ENCODE assay signal across 7 cellular contexts in the genomic region with DNA sequence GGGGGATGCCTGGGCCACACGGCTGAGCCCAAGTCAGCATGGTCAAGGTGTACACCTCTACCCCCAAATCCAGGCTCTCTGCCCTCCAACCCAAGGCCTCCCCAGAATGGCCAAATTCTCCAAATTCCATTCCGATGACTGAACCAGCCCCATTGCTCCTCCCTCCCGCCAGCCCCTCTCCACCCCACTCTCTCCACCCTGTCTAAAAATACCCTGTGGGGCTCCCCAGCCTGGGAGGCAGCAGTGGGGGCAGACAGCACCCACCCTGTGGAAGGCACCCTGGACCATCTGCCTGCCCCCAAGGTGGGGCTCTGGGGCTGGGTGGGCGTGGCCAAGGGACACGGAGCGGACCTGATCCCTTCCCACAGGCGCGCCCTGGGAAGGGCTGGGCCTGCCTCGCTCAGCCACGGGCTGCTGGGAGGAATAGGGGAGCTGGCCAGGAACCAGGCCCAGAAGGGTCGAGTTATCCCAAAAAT. TPM values are rescaled to one million over a fixed set of nuclear protein-coding genes. Genes with fewer than 3 reads are reported as not detected.
DNase-seq lines count a peak whose midpoint lies in the region; ATAC-seq and TF ChIP-seq lines count a peak whose summit lies in the region.

No MANE protein-coding gene starts in this region.

- TF ChIP-seq RAD21 in Ishikawa (IDR thresholded peaks at IDR 0.05; ENCODE audit: low read depth): no peak

- H3K27ac ChIP-seq in duodenal mucosa (ENCODE audit: low read depth, low read length): peak overlapping the region; percentile 73
- peak overlapping the region; percentile 86 for H3K27ac ChIP-seq in lower lobe of right lung
- H3K27ac ChIP-seq in upper lobe of right lung: peak overlapping the region; percentile 83

- H3K9ac ChIP-seq in duodenal mucosa (ENCODE audit: low read depth in 1 of 2, low read length in 2 of 2): peak overlapping the region; percentile 59 to 63

- H3K4me3 ChIP-seq in duodenal mucosa (ENCODE audit: low read depth in 1 of 2, low read length in 2 of 2): peak overlapping the region; percentile 28 to 43
- H3K4me3 ChIP-seq in lower lobe of right lung: peak overlapping the region; percentile 19
- peak overlapping the region; percentile 21 for H3K4me3 ChIP-seq in upper lobe of right lung

- H3K4me1 ChIP-seq in duodenal mucosa (ENCODE audit: control insufficient read depth in 1 of 2, insufficient read depth in 2 of 2, low read length in 2 of 2) (peaks cover 33 to 42% of the 10 kb centered on the region in 2 donors), lower lobe of right lung (peaks cover 59% of the 10 kb centered on the region), upper lobe of right lung (peaks cover 35% of the 10 kb centered on the region)

- H3K36me3 ChIP-seq in duodenal mucosa (ENCODE audit: control insufficient read depth in 1 of 2, insufficient read depth in 2 of 2, low read length in 2 of 2): peaks cover 0 to 36% of the 10 kb centered on the region in 2 donors
- H3K36me3 ChIP-seq in lower lobe of right lung: peaks cover 19% of the 10 kb centered on the region
- H3K36me3 ChIP-seq in upper lobe of right lung: no peaks in the 10 kb centered on the region

- no peak for DNase-seq in lower lobe of right lung
- peak; percentile 79 for DNase-seq in upper lobe of right lung
- no peak for DNase-seq in NCI-H2227 treated with DMSO at 0.1 percent for 48 hours (lab: John Stamatoyannopoulos, UW)
- no peak for DNase-seq in activated CD4-positive, alpha-beta T cell treated with anti-CD3 and anti-CD28 coated beads, Interleukin-2, amount 50 U/mL, for 4 hours

- ATAC-seq in lower lobe of right lung: peak; percentile 71 to 75
- ATAC-seq in upper lobe of right lung: peak; percentile 64
- ATAC-seq in HG02852 (IDR thresholded peaks at IDR 0.05; ENCODE audit: unreplicated experiment): no peak

- TF ChIP-seq CTCF in lower lobe of right lung (IDR thresholded peaks at IDR 0.05): no peak
- TF ChIP-seq CTCF in upper lobe of right lung (IDR thresholded peaks at IDR 0.05): no peak

- intact Hi-C loops in lower lobe of right lung (cut with DNase I): no loop called here
- intact Hi-C loops in upper lobe of right lung (cut with DNase I): no loop called here

- H3K27me3 ChIP-seq in duodenal mucosa (ENCODE audit: control insufficient read depth in 1 of 2, insufficient read depth in 2 of 2, low read length in 2 of 2) (no peaks in the 10 kb centered on the region), lower lobe of right lung (ENCODE audit: low read depth) (no peaks in the 10 kb centered on the region), upper lobe of right lung (no peaks in the 10 kb centered on the region)

- no peaks in the 10 kb centered on the region for H3K9me3 ChIP-seq in duodenal mucosa (ENCODE audit: control insufficient read depth in 1 of 2, low read length in 2 of 2)
- no peaks in the 10 kb centered on the region for H3K9me3 ChIP-seq in lower lobe of right lung
- no peaks in the 10 kb centered on the region for H3K9me3 ChIP-seq in upper lobe of right lung

- no peak; the same call in 1 of the 2 replicates for TF ChIP-seq EP300 in Ishikawa (IDR thresholded peaks at IDR 0.05; ENCODE audit: borderline replicate concordance)

TF ChIP-seq in Ishikawa, 13 proteins besides CTCF, POLR2A, EP300 and RAD21:
- TF ChIP-seq FOXM1 (IDR thresholded peaks at IDR 0.05; ENCODE audit: borderline replicate concordance, low read depth) (no peak), ZBTB7A (IDR thresholded peaks at IDR 0.05; ENCODE audit: low read depth) (peak; percentile 83), TEAD4 (IDR thresholded peaks at IDR 0.05) (peak; percentile 96), NFIC (IDR thresholded peaks at IDR 0.05) (0 out of 2 replicates have a peak, but pooled peaks have one; percentile 24), USF1 (IDR thresholded peaks at IDR 0.05) (no peak)
- TF ChIP-seq, protein P1, sequence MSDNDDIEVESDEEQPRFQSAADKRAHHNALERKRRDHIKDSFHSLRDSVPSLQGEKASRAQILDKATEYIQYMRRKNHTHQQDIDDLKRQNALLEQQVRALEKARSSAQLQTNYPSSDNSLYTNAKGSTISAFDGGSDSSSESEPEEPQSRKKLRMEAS (IDR thresholded peaks at IDR 0.05): peak; percentile 20; the same call in 1 of the 2 replicates
- TF ChIP-seq, protein P2, sequence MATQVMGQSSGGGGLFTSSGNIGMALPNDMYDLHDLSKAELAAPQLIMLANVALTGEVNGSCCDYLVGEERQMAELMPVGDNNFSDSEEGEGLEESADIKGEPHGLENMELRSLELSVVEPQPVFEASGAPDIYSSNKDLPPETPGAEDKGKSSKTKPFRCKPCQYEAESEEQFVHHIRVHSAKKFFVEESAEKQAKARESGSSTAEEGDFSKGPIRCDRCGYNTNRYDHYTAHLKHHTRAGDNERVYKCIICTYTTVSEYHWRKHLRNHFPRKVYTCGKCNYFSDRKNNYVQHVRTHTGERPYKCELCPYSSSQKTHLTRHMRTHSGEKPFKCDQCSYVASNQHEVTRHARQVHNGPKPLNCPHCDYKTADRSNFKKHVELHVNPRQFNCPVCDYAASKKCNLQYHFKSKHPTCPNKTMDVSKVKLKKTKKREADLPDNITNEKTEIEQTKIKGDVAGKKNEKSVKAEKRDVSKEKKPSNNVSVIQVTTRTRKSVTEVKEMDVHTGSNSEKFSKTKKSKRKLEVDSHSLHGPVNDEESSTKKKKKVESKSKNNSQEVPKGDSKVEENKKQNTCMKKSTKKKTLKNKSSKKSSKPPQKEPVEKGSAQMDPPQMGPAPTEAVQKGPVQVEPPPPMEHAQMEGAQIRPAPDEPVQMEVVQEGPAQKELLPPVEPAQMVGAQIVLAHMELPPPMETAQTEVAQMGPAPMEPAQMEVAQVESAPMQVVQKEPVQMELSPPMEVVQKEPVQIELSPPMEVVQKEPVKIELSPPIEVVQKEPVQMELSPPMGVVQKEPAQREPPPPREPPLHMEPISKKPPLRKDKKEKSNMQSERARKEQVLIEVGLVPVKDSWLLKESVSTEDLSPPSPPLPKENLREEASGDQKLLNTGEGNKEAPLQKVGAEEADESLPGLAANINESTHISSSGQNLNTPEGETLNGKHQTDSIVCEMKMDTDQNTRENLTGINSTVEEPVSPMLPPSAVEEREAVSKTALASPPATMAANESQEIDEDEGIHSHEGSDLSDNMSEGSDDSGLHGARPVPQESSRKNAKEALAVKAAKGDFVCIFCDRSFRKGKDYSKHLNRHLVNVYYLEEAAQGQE (IDR thresholded peaks at IDR 0.05; ENCODE audit: low read depth): no peak

RNA-seq across cellular contexts. Expression of gene TEAD3, which starts 11.4 kb away (rescaled TPM):
- total RNA-seq in lower lobe of right lung (17.0 TPM), upper lobe of right lung (23.4 TPM)

RNA-seq across cellular contexts. Expression of gene RPL10A, which starts 17.2 kb away (rescaled TPM):
- total RNA-seq in lower lobe of right lung (1,025 TPM), upper lobe of right lung (941 TPM)

RNA-seq across cellular contexts. Expression of gene TULP1, which starts 27.3 kb away (rescaled TPM):
- total RNA-seq in lower lobe of right lung: not detected
- not detected for total RNA-seq in upper lobe of right lung

RNA-seq across cellular contexts. Expression of gene FANCE, which starts 33.3 kb away (rescaled TPM):
- 9.0 TPM for total RNA-seq in lower lobe of right lung
- 10.4 TPM for total RNA-seq in upper lobe of right lung
